In the genomic region with DNA sequence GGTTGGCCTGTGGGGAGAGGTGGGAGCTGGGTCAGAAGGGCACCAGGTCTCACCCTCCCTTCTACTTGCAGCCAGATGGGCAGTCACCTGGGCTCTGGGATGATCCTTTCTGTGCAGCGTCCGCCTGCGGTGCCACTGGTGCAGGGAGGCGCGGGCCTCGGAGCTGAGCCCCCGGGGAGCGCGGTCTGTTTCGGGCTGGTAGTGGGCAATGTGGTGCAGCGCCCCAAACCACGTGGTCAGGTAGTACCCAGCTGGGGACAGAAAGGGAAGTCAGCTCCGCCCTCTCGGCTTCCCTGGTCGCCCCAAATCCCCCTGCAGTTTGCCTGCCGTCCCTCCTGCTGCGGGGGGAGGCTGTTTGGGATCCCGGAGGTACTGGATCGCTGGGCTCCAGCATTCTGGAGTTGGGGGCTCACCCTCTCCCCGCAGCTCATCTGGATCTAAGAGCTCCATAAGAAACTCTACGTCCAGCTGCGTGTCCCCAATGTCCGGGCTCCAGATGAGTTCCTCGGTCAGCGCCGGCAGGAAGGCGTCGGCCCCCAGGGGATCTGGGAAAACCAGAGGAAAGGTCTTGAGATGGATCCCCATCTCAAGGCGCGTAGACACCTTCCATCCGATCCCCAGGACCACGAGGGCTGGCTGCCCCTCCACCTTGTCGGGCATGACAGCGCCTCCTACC, we compare ENCODE assay signal across 8 cellular contexts. TPM values are rescaled to one million over a fixed set of nuclear protein-coding genes. Genes with fewer than 3 reads are reported as not detected.
DNase-seq lines count a peak whose midpoint lies in the region; ATAC-seq and TF ChIP-seq lines count a peak whose summit lies in the region.

No MANE protein-coding gene starts in this region.

- peak overlapping the region; percentile 97 for H3K4me3 ChIP-seq in DOHH2 (ENCODE audit: low read length)
- H3K4me3 ChIP-seq in Peyer's patch = peak overlapping the region; percentile 47 to 56 (median 50)
- peak overlapping the region; percentile 52 for H3K4me3 ChIP-seq in epithelial cell of proximal tubule (ENCODE audit: low read depth, low read length)
- peak overlapping the region; percentile 37 for H3K4me3 ChIP-seq in neural cell (ENCODE audit: low read length)
- no peak overlapping the region for H3K4me3 ChIP-seq in PC-9

- H3K9me2 ChIP-seq in DOHH2 (replicated peaks; ENCODE audit: control insufficient read depth, low read length) (no peaks in the 10 kb centered on the region), neural cell (ENCODE audit: insufficient read depth, low read length) (no peaks in the 10 kb centered on the region), PC-9 (ENCODE audit: insufficient read depth) (no peaks in the 10 kb centered on the region)

- peaks cover 24% of the 10 kb centered on the region for H3K79me2 ChIP-seq in DOHH2 (ENCODE audit: control insufficient read depth, low read length)
- no peaks in the 10 kb centered on the region for H3K79me2 ChIP-seq in neural cell (replicated peaks; ENCODE audit: insufficient read depth, low read length)
- H3K79me2 ChIP-seq in PC-9 (ENCODE audit: low read depth) = no peaks in the 10 kb centered on the region

- H3K9me3 ChIP-seq in DOHH2 (ENCODE audit: control insufficient read depth, insufficient read depth, low read length) (no peaks in the 10 kb centered on the region), Peyer's patch (no peaks in the 10 kb centered on the region), neural cell (ENCODE audit: low read length) (no peaks in the 10 kb centered on the region), PC-9 (ENCODE audit: insufficient read depth, low read depth) (no peaks in the 10 kb centered on the region)

- H3K27me3 ChIP-seq in DOHH2 (ENCODE audit: control insufficient read depth, low read length) (no peaks in the 10 kb centered on the region), Peyer's patch (no peaks in the 10 kb centered on the region), neural cell (ENCODE audit: insufficient read depth, low read depth, low read length) (peaks cover 3% of the 10 kb centered on the region), PC-9 (ENCODE audit: insufficient read depth, low read depth) (no peaks in the 10 kb centered on the region)

- TF ChIP-seq CTCF in DOHH2 (IDR thresholded peaks at IDR 0.05; ENCODE audit: low read depth, low read length, poor library complexity, severe bottlenecking) (no peak), Peyer's patch (IDR thresholded peaks at IDR 0.05) (no peak), epithelial cell of proximal tubule (conservative IDR thresholded peaks at IDR 0.05; ENCODE audit: low read depth, low read length) (no peak), neural cell (IDR thresholded peaks at IDR 0.05; ENCODE audit: poor library complexity, severe bottlenecking) (no peak), Calu3 (IDR thresholded peaks at IDR 0.05; ENCODE audit: unreplicated experiment) (no peak), PC-9 (conservative IDR thresholded peaks at IDR 0.05) (no peak)

- CTCF ChIA-PET in Calu3 (lab: Charles Lee) (interaction anchor here (0.7 kb wide), 1 partner anchor 34 kb away, joined by 4 read pairs; no protein-coding TSS in a partner anchor), PC-9 (lab: Charles Lee) (no interaction called here)

- H3K27me3 Mint-ChIP-seq in Calu3 (ENCODE audit: unreplicated experiment) = no peaks in the 10 kb centered on the region

- H3K9ac ChIP-seq in neural cell (ENCODE audit: low read length) = no peak overlapping the region

- H2AFZ ChIP-seq in neural cell (ENCODE audit: low read depth, low read length) (no peak overlapping the region), PC-9 (no peak overlapping the region)

- intact Hi-C loops in Calu3 (cut with micrococcal nuclease; ENCODE audit: unreplicated experiment) = no loop called here
- intact Hi-C loops in PC-9 (cut with micrococcal nuclease; ENCODE audit: unreplicated experiment) = no loop called here

- ATAC-seq in HG03378 (IDR thresholded peaks at IDR 0.05; ENCODE audit: unreplicated experiment) = no peak
- no peak for ATAC-seq in GM19035 (IDR thresholded peaks at IDR 0.05; ENCODE audit: unreplicated experiment)

- BruUV-seq in Calu3 (replicated peaks; lab: Mats Ljungman, UMichigan) = no TSS peak
- no TSS peak for BruUV-seq in PC-9 (replicated peaks; lab: Mats Ljungman, UMichigan)

- peaks cover 9% of the 10 kb centered on the region for H3K36me3 Mint-ChIP-seq in Calu3 (ENCODE audit: insufficient read depth, unreplicated experiment)

- no peak for TF ChIP-seq RAD21 in neural cell (conservative IDR thresholded peaks at IDR 0.05)

- H3F3A ChIP-seq in DOHH2 (ENCODE audit: control insufficient read depth, insufficient read depth) = peaks cover 41% of the 10 kb centered on the region
- no peaks in the 10 kb centered on the region for H3F3A ChIP-seq in neural cell (ENCODE audit: insufficient read depth, low read length, poor library complexity, severe bottlenecking)
- H3F3A ChIP-seq in PC-9 (ENCODE audit: insufficient read depth, low read depth) = peaks cover 24% of the 10 kb centered on the region

- POLR2A ChIA-PET in PC-9 (lab: Charles Lee; ENCODE audit: unreplicated experiment) = interaction anchor here (0.7 kb wide), 1 partner anchor 34 kb away, joined by 3 read pairs; no protein-coding TSS in a partner anchor

- H3K4me3 Mint-ChIP-seq in Calu3 (ENCODE audit: low read depth, unreplicated experiment) = no peak overlapping the region

- H3K9me3 Mint-ChIP-seq in Calu3 (ENCODE audit: low read depth, unreplicated experiment) = no peaks in the 10 kb centered on the region

- no peak overlapping the region for H3K27ac Mint-ChIP-seq in Calu3 (ENCODE audit: unreplicated experiment)

- no peak for TF ChIP-seq EP300 in neural cell (conservative IDR thresholded peaks at IDR 0.05; ENCODE audit: poor library complexity, severe bottlenecking)

- H3K4me2 ChIP-seq in DOHH2 (ENCODE audit: low read length) (peak overlapping the region; percentile 100), neural cell (ENCODE audit: low read length) (no peak overlapping the region), PC-9 (no peak overlapping the region)

- H4K20me1 ChIP-seq in DOHH2 (ENCODE audit: control insufficient read depth, insufficient read depth, low read depth, low read length) (no peaks in the 10 kb centered on the region), neural cell (ENCODE audit: insufficient read depth) (no peaks in the 10 kb centered on the region), PC-9 (ENCODE audit: insufficient read depth) (no peaks in the 10 kb centered on the region)

- TF ChIP-seq POLR2A in Peyer's patch (IDR thresholded peaks at IDR 0.05) = no peak

- H3K36me3 ChIP-seq in DOHH2 (ENCODE audit: control insufficient read depth, low read length) (peaks cover 30% of the 10 kb centered on the region), Peyer's patch (no peaks in the 10 kb centered on the region), neural cell (ENCODE audit: insufficient read depth, low read length) (no peaks in the 10 kb centered on the region), PC-9 (ENCODE audit: low read depth) (no peaks in the 10 kb centered on the region)

- H3K4me1 Mint-ChIP-seq in Calu3 (ENCODE audit: low read depth, unreplicated experiment) = peaks cover 19% of the 10 kb centered on the region

- DNase-seq in Peyer's patch (peak in 2 of 3 donors; percentile 82), epithelial cell of proximal tubule (ENCODE audit: low read depth) (no peak), Calu3 (no peak), PC-9 (no peak)

- H3K27ac ChIP-seq in DOHH2 (ENCODE audit: low read depth, low read length) (peak overlapping the region; percentile 78), Peyer's patch (peak overlapping the region; percentile 63 to 92 (median 74)), neural cell (ENCODE audit: low read length) (no peak overlapping the region), PC-9 (no peak overlapping the region)

- H3K4me1 ChIP-seq in DOHH2 (ENCODE audit: control insufficient read depth, low read length) (peaks cover 66% of the 10 kb centered on the region), Peyer's patch (peaks cover 3 to 17% (median 11%) of the 10 kb centered on the region in 4 donors), PC-9 (replicated peaks; ENCODE audit: insufficient read depth) (peaks cover 20% of the 10 kb centered on the region)

TF ChIP-seq in neural cell, 6 proteins besides CTCF, POLR2A, EP300 and RAD21 (continues in another document):
- no peak for TF ChIP-seq MXI1 (conservative IDR thresholded peaks at IDR 0.05; ENCODE audit: poor library complexity, severe bottlenecking)
- TF ChIP-seq EZH2 (IDR thresholded peaks at IDR 0.05; ENCODE audit: borderline replicate concordance, insufficient read depth, low read length, poor library complexity, severe bottlenecking) = no peak
- no peak for TF ChIP-seq SMC3 (conservative IDR thresholded peaks at IDR 0.05; ENCODE audit: poor library complexity)

RNA-seq across cellular contexts. Expression of a gene that starts 8.8 kb away (rescaled TPM):
- total RNA-seq in Peyer's patch (10 to 100 TPM in 1 of 4 donors, 1 to 10 TPM in 3; 4.6 to 22.3 (median 7.2) TPM), epithelial cell of proximal tubule (10.9 and 11.2 TPM in 2 replicates), Calu3 (2022) (4.1 TPM in 2 replicates), PC-9 (2021) (10.3 and 14.6 TPM in 2 replicates)
- 0.66 and 0.77 TPM in 2 replicates for polyA plus RNA-seq in neural cell
- polyA minus RNA-seq in neural cell = not detected in 2 replicates

RNA-seq across cellular contexts. Expression of a gene that starts 19.5 kb away (rescaled TPM):
- total RNA-seq in Peyer's patch (100 to 1,000 TPM; 149 to 229 (median 186) TPM), epithelial cell of proximal tubule (224 and 403 TPM in 2 replicates), Calu3 (2022) (383 and 408 TPM in 2 replicates), PC-9 (2021) (368 and 443 TPM in 2 replicates)
- polyA plus RNA-seq in neural cell = 315 and 331 TPM in 2 replicates
- 360 and 374 TPM in 2 replicates for polyA minus RNA-seq in neural cell

RNA-seq across cellular contexts. Expression of a gene that starts 30.1 kb away (rescaled TPM):
- total RNA-seq in Peyer's patch = 10 to 100 TPM; 40.4 to 90.9 (median 78.6) TPM
- total RNA-seq in epithelial cell of proximal tubule = 26.1 and 43.5 TPM in 2 replicates
- 102 and 117 TPM in 2 replicates for polyA plus RNA-seq in neural cell
- polyA minus RNA-seq in neural cell = 66.2 and 68.9 TPM in 2 replicates
- total RNA-seq in Calu3 (2022) = 51.7 and 55.6 TPM in 2 replicates
- total RNA-seq in PC-9 (2021) = 29.6 and 32.9 TPM in 2 replicates

RNA-seq across cellular contexts. Expression of a gene that starts 30.5 kb away (rescaled TPM):
- total RNA-seq in Peyer's patch (10 to 100 TPM; 12.4 to 27.7 (median 22.8) TPM), epithelial cell of proximal tubule (23.6 and 33.1 TPM in 2 replicates), Calu3 (2022) (54.4 and 62.6 TPM in 2 replicates), PC-9 (2021) (18.8 and 21.6 TPM in 2 replicates)
- polyA plus RNA-seq in neural cell = 11.9 and 21.4 TPM in 2 replicates
- 6.6 and 7.4 TPM in 2 replicates for polyA minus RNA-seq in neural cell

RNA-seq across cellular contexts. Expression of a gene that starts 37.7 kb away (rescaled TPM):
- total RNA-seq in Peyer's patch (100 to 1,000 TPM; 138 to 276 (median 156) TPM), epithelial cell of proximal tubule (41.2 and 45.5 TPM in 2 replicates), Calu3 (2022) (253 and 291 TPM in 2 replicates), PC-9 (2021) (142 and 143 TPM in 2 replicates)
- 38.4 and 42.2 TPM in 2 replicates for polyA plus RNA-seq in neural cell
- 33.4 and 34.4 TPM in 2 replicates for polyA minus RNA-seq in neural cell

Comparison
In these comparisons a context has a peak if more than half of its experiments do, and no peak if none do; other contexts are left out.
1. H3K27ac ChIP-seq: peak in DOHH2 (single experiment) and Peyer's patch (4 of 4); none in neural cell (single experiment) and PC-9 (single experiment).
2. DNase-seq: peak in Peyer's patch (2 of 3); none in epithelial cell of proximal tubule (single experiment), Calu3 (single experiment) and PC-9 (0 of 2).